ENCODE assay signal across 8 cellular contexts in genomic region chr6:73520688-73521350, GRCh38. TPM values are rescaled to one million over a fixed set of nuclear protein-coding genes. Genes with fewer than 3 reads are reported as not detected.
DNase-seq lines count a peak whose midpoint lies in the region; ATAC-seq and TF ChIP-seq lines count a peak whose summit lies in the region.

TSS of gene EEF1A1 (minus strand) at chr6:73521032. CDS start at chr6:73520026, 1,006 bp downstream.

- CTCF ChIA-PET in RWPE1 (lab: Yijun Ruan, JAX) = interaction anchor here (0.6 to 1.1 kb wide), 4 partner anchors 9 to 131 kb away, joined by 3 to 12 read pairs (median 5); no protein-coding TSS in a partner anchor

- H2AFZ ChIP-seq in GM23338 = no peak within 1 kb of the TSS

- peaks cover 53% of the 10 kb centered on the region for H3K36me3 ChIP-seq in DOHH2 (ENCODE audit: control insufficient read depth, low read length)
- H3K36me3 ChIP-seq in GM23338 (ENCODE audit: insufficient read depth) = peaks cover 45% of the 10 kb centered on the region

- H3K4me2 ChIP-seq in DOHH2 (ENCODE audit: low read length) = peak within 1 kb of the TSS; percentile 92
- H3K4me2 ChIP-seq in GM23338 = peak within 1 kb of the TSS; percentile 93

- H3K79me2 ChIP-seq in DOHH2 (ENCODE audit: control insufficient read depth, low read length) = peaks cover 48% of the 10 kb centered on the region
- peaks cover 49% of the 10 kb centered on the region for H3K79me2 ChIP-seq in GM23338 (replicated peaks; ENCODE audit: insufficient read depth)

- intact Hi-C loops in activated T-helper 2 cell treated with anti-CD3 and anti-CD28 coated beads, Interferon-gamma antibody, Interleukin-2, Interleukin-4, amounts not matched to agents 10 μg/mL and 5 μg/mL and 100 μg/mL, durations not matched to agents 14 hours and 24 hours and 36 hours (cut with micrococcal nuclease) = loop anchor here (1.0 to 10.0 kb wide), 10 partner anchors 59 to 1764 kb away; partner anchors contain the start of genes CGAS, COX7A2, KCNQ5 and MTO1
- intact Hi-C loops in natural killer cell (cut with micrococcal nuclease) = loop anchor here (1.0 to 5.0 kb wide), 4 partner anchors 59 to 99 kb away; partner anchors contain the start of gene MTO1

- POLR2A ChIA-PET in RWPE1 (lab: Yijun Ruan, JAX; ENCODE audit: low non-redundant PET) = interaction anchor here (0.6 to 1.5 kb wide), 10 partner anchors 59 to 133 kb away, joined by 3 to 11 read pairs (median 4); partner anchors contain the start of gene SLC17A5

- H3K9me3 ChIP-seq in DOHH2 (ENCODE audit: control insufficient read depth, insufficient read depth, low read length) = no peaks in the 10 kb centered on the region

- peak within 1 kb of the TSS; percentile 92 for H3K4me3 ChIP-seq in DOHH2 (ENCODE audit: low read length)
- peak within 1 kb of the TSS; percentile 77 for H3K4me3 ChIP-seq in GM23338
- H3K4me3 ChIP-seq in LNCaP clone FGC (ENCODE audit: low read depth, low read length) = peak within 1 kb of the TSS; percentile 96
- peak within 1 kb of the TSS; percentile 84 for H3K4me3 ChIP-seq in fibroblast of mammary gland (ENCODE audit: control insufficient read depth, low read depth, low read length)

- ATAC-seq in GM23338 (peak; percentile 79), natural killer cell (peak; percentile 74 to 92 (median 80))

- H3K27ac ChIP-seq in DOHH2 (ENCODE audit: low read depth, low read length) (peak within 1 kb of the TSS; percentile 95), GM23338 (ENCODE audit: low read depth) (peak within 1 kb of the TSS; percentile 99), RWPE1 (peak within 1 kb of the TSS; percentile 98)

- peak within 1 kb of the TSS; percentile 98 for H3K4me3 Mint-ChIP-seq in GM23338
- H3K4me3 Mint-ChIP-seq in activated T-helper 2 cell treated with anti-CD3 and anti-CD28 coated beads, Interferon-gamma antibody, Interleukin-2, Interleukin-4, amounts not matched to agents 10 μg/mL and 5 μg/mL and 100 μg/mL, durations not matched to agents 14 hours and 24 hours and 36 hours (ENCODE audit: low read depth) = peak within 1 kb of the TSS; percentile 98
- H3K4me3 Mint-ChIP-seq in natural killer cell = peak within 1 kb of the TSS; percentile 92

- peaks cover 3% of the 10 kb centered on the region; the same call in 1 of the 2 replicates for H3K27me3 ChIP-seq in DOHH2 (ENCODE audit: control insufficient read depth, low read length)
- no peaks in the 10 kb centered on the region for H3K27me3 ChIP-seq in GM23338 (ENCODE audit: insufficient read depth)

- peaks cover 56% of the 10 kb centered on the region for H3K36me3 Mint-ChIP-seq in GM23338 (ENCODE audit: low read depth)
- peaks cover 56% of the 10 kb centered on the region for H3K36me3 Mint-ChIP-seq in activated T-helper 2 cell treated with anti-CD3 and anti-CD28 coated beads, Interferon-gamma antibody, Interleukin-2, Interleukin-4, amounts not matched to agents 10 μg/mL and 5 μg/mL and 100 μg/mL, durations not matched to agents 14 hours and 24 hours and 36 hours (ENCODE audit: low read depth)
- peaks cover 22% of the 10 kb centered on the region for H3K36me3 Mint-ChIP-seq in natural killer cell

- peaks cover 52% of the 10 kb centered on the region for H3F3A ChIP-seq in DOHH2 (ENCODE audit: control insufficient read depth, insufficient read depth)
- peaks cover 53% of the 10 kb centered on the region for H3F3A ChIP-seq in GM23338 (replicated peaks; ENCODE audit: low read depth)

- H3K4me1 Mint-ChIP-seq in GM23338 (peaks cover 29% of the 10 kb centered on the region), natural killer cell (peaks cover 63 to 65% of the 10 kb centered on the region in 2 donors)
- peaks cover 32% of the 10 kb centered on the region for H3K4me1 Mint-ChIP-seq in activated T-helper 2 cell treated with anti-CD3 and anti-CD28 coated beads, Interferon-gamma antibody, Interleukin-2, Interleukin-4, amounts not matched to agents 10 μg/mL and 5 μg/mL and 100 μg/mL, durations not matched to agents 14 hours and 24 hours and 36 hours (ENCODE audit: low read depth)

- H3K4me1 ChIP-seq in DOHH2 (ENCODE audit: control insufficient read depth, low read length) = peaks cover 41% of the 10 kb centered on the region
- peaks cover 16% of the 10 kb centered on the region; the same call in 1 of the 2 replicates for H3K4me1 ChIP-seq in GM23338 (ENCODE audit: insufficient read depth)

- H3K9me2 ChIP-seq in DOHH2 (replicated peaks; ENCODE audit: control insufficient read depth, low read length) (no peaks in the 10 kb centered on the region), GM23338 (ENCODE audit: insufficient read depth) (no peaks in the 10 kb centered on the region)

- H3K9me3 Mint-ChIP-seq in GM23338 (peaks cover 32% of the 10 kb centered on the region), natural killer cell (no peaks in the 10 kb centered on the region)
- H3K9me3 Mint-ChIP-seq in activated T-helper 2 cell treated with anti-CD3 and anti-CD28 coated beads, Interferon-gamma antibody, Interleukin-2, Interleukin-4, amounts not matched to agents 10 μg/mL and 5 μg/mL and 100 μg/mL, durations not matched to agents 14 hours and 24 hours and 36 hours = no peaks in the 10 kb centered on the region

- H4K20me1 ChIP-seq in DOHH2 (ENCODE audit: control insufficient read depth, insufficient read depth, low read depth, low read length) (peaks cover 14% of the 10 kb centered on the region; the same call in 1 of the 2 replicates), GM23338 (replicated peaks; ENCODE audit: insufficient read depth) (peaks cover 10% of the 10 kb centered on the region; the same call in 1 of the 2 replicates)

- TF ChIP-seq CTCF in DOHH2 (IDR thresholded peaks at IDR 0.05; ENCODE audit: low read depth, low read length, poor library complexity, severe bottlenecking) (no peak), GM23338 (conservative IDR thresholded peaks at IDR 0.05; ENCODE audit: low read depth in 2 of 2) (no peak), LNCaP clone FGC (IDR thresholded peaks at IDR 0.05; ENCODE audit: control insufficient read depth, extremely low read depth, insufficient read depth) (no peak), RWPE1 (conservative IDR thresholded peaks at IDR 0.05; ENCODE audit: low read depth) (no peak), fibroblast of mammary gland (conservative IDR thresholded peaks at IDR 0.05; ENCODE audit: control insufficient read depth, insufficient read depth, low read depth, low read length) (no peak), natural killer cell (IDR thresholded peaks at IDR 0.05) (no peak)

- H3K27me3 Mint-ChIP-seq in GM23338 (ENCODE audit: insufficient read depth, low read depth, poor library complexity) = peaks cover 58% of the 10 kb centered on the region
- H3K27me3 Mint-ChIP-seq in activated T-helper 2 cell treated with anti-CD3 and anti-CD28 coated beads, Interferon-gamma antibody, Interleukin-2, Interleukin-4, amounts not matched to agents 10 μg/mL and 5 μg/mL and 100 μg/mL, durations not matched to agents 14 hours and 24 hours and 36 hours (ENCODE audit: low read depth) = no peaks in the 10 kb centered on the region
- no peaks in the 10 kb centered on the region for H3K27me3 Mint-ChIP-seq in natural killer cell (ENCODE audit: low read depth in 2 of 2)

- H3K27ac Mint-ChIP-seq in GM23338 (peak within 1 kb of the TSS; percentile 100), natural killer cell (peak within 1 kb of the TSS; percentile 98 to 100)
- peak within 1 kb of the TSS; percentile 100 for H3K27ac Mint-ChIP-seq in activated T-helper 2 cell treated with anti-CD3 and anti-CD28 coated beads, Interferon-gamma antibody, Interleukin-2, Interleukin-4, amounts not matched to agents 10 μg/mL and 5 μg/mL and 100 μg/mL, durations not matched to agents 14 hours and 24 hours and 36 hours

- DNase-seq in GM23338 (ENCODE audit: low spot score) (peak; percentile 100), LNCaP clone FGC (ENCODE audit: low read depth) (peak; percentile 99), RWPE1 (ENCODE audit: low spot score) (peak; percentile 98), fibroblast of mammary gland (ENCODE audit: low read depth) (peak; percentile 100), natural killer cell (peak; percentile 96)
- DNase-seq in activated T-helper 2 cell treated with anti-CD3 and anti-CD28 coated beads, Interferon-gamma antibody, Interleukin-2, Interleukin-4, amounts not matched to agents 10 μg/mL and 5 μg/mL and 100 μg/mL, durations not matched to agents 14 hours and 24 hours and 36 hours (ENCODE audit: low spot score) = peak; percentile 98
- DNase-seq in stimulated activated naive CD4-positive, alpha-beta T cell treated with Interleukin-2 at 50 U/mL for 16 hours (lab: John Stamatoyannopoulos, UW) = peak; percentile 100

RNA-seq across cellular contexts. Expression of gene EEF1A1, which starts in this region (rescaled TPM):
- total RNA-seq in GM23338 (2014; rRNA removed; shearing (Covaris generic)) = 12,342 and 13,362 TPM in 2 replicates
- polyA plus RNA-seq in GM23338 (2016; fragmentation: Nextera tagmentation; extraction: Ambion mirVana) = 7,677 and 8,712 TPM in 2 replicates
- 11,266 and 11,402 TPM in 2 replicates for total RNA-seq in activated T-helper 2 cell treated with anti-CD3 and anti-CD28 coated beads, Interferon-gamma antibody, Interleukin-2, Interleukin-4, amounts not matched to agents 10 μg/mL and 5 μg/mL and 100 μg/mL, durations not matched to agents 14 hours and 24 hours and 36 hours
- total RNA-seq in natural killer cell = 1,000 to 10,000 TPM; 6,475 to 7,348 (median 7,348) TPM

Comparison
In these comparisons a context has a peak if more than half of its experiments do, and no peak if none do; other contexts are left out.
1. Peak in every context shown above with its lines: DNase-seq, ATAC-seq, H3K4me3 ChIP-seq and H3K27ac ChIP-seq.